Comparison of ENCODE assay signal across 8 cellular contexts in genomic region chr7:815284-816216, GRCh38. TPM values are rescaled to one million over a fixed set of nuclear protein-coding genes. Genes with fewer than 3 reads are reported as not detected.
DNase-seq lines count a peak whose midpoint lies in the region; ATAC-seq and TF ChIP-seq lines count a peak whose summit lies in the region.

No MANE protein-coding gene starts in this region.

- H3K9me3 ChIP-seq in DOHH2 (ENCODE audit: control insufficient read depth, insufficient read depth, low read length) = no peaks in the 10 kb centered on the region; the same call in 1 of the 2 replicates
- no peaks in the 10 kb centered on the region for H3K9me3 ChIP-seq in sigmoid colon

- H3K4me1 Mint-ChIP-seq in activated T-cell treated with anti-CD3 and anti-CD28 coated beads, Interleukin-2, amount 50 U/mL, for 4 hours (ENCODE audit: low read depth) = peaks cover 53% of the 10 kb centered on the region

- H3K4me2 ChIP-seq in DOHH2 (ENCODE audit: low read length) = peak overlapping the region; percentile 90

- no peaks in the 10 kb centered on the region for H3K27me3 Mint-ChIP-seq in activated T-cell treated with anti-CD3 and anti-CD28 coated beads, Interleukin-2, amount 50 U/mL, for 4 hours (ENCODE audit: low read depth)

- peaks cover 18% of the 10 kb centered on the region for H4K20me1 ChIP-seq in DOHH2 (ENCODE audit: control insufficient read depth, insufficient read depth, low read depth, low read length)

- no peaks in the 10 kb centered on the region; the same call in 1 of the 2 replicates for H3F3A ChIP-seq in DOHH2 (ENCODE audit: control insufficient read depth, insufficient read depth)

- TF ChIP-seq CTCF in DOHH2 (IDR thresholded peaks at IDR 0.05; ENCODE audit: low read depth, low read length, poor library complexity, severe bottlenecking) (no peak), NB4 (IDR thresholded peaks at IDR 0.05; ENCODE audit: low read depth, low read length) (no peak), sigmoid colon (IDR thresholded peaks at IDR 0.05) (no peak)

- H3K4me3 ChIP-seq in DOHH2 (ENCODE audit: low read length) (peak overlapping the region; percentile 72), NB4 (ENCODE audit: low read depth, low read length) (no peak overlapping the region), sigmoid colon (peak overlapping the region; percentile 23 to 94 (median 84))

- no peaks in the 10 kb centered on the region for H3K9me3 Mint-ChIP-seq in activated T-cell treated with anti-CD3 and anti-CD28 coated beads, Interleukin-2, amount 50 U/mL, for 4 hours

- H3K27me3 ChIP-seq in DOHH2 (ENCODE audit: control insufficient read depth, low read length) (peaks cover 28% of the 10 kb centered on the region), sigmoid colon (no peaks in the 10 kb centered on the region)

- H3K27ac ChIP-seq in DOHH2 (ENCODE audit: low read depth, low read length) = no peak overlapping the region
- H3K27ac ChIP-seq in sigmoid colon = peak overlapping the region; percentile 84 to 99 (median 92)

- TF ChIP-seq EP300 in sigmoid colon (IDR thresholded peaks at IDR 0.05) = no peak

- peak; percentile 50 for DNase-seq in NB4 (ENCODE audit: low read depth)
- DNase-seq in activated T-cell treated with anti-CD3 and anti-CD28 coated beads, Interleukin-2, amount 50 U/mL, for 4 hours = no peak
- peak; percentile 37 for DNase-seq in left cardiac atrium
- peak; percentile 74 for DNase-seq in sigmoid colon
- DNase-seq in globus pallidus (ENCODE audit: low spot score) = no peak
- no peak for DNase-seq in KG1 (lab: John Stamatoyannopoulos, UW)

- intact Hi-C loops in left cardiac atrium (cut with DNase I) (no loop called here), sigmoid colon (cut with DNase I) (loop anchor here (10.0 kb wide), 1 partner anchor 139 kb away; the partner anchor contains the start of gene ADAP1)

- peaks cover 39% of the 10 kb centered on the region for H3K79me2 ChIP-seq in DOHH2 (ENCODE audit: control insufficient read depth, low read length)

- H3K4me1 ChIP-seq in DOHH2 (ENCODE audit: control insufficient read depth, low read length) (peaks cover 49% of the 10 kb centered on the region), sigmoid colon (peaks cover 0 to 67% (median 53%) of the 10 kb centered on the region in 4 donors)

- H3K4me3 Mint-ChIP-seq in activated T-cell treated with anti-CD3 and anti-CD28 coated beads, Interleukin-2, amount 50 U/mL, for 4 hours = peak overlapping the region; percentile 77

- ATAC-seq in activated T-cell treated with anti-CD3 and anti-CD28 coated beads, Interleukin-2, amount 50 U/mL, for 4 hours = no peak
- ATAC-seq in left cardiac atrium (peak in 1 of 2 donors; percentile 7), HG02678 (IDR thresholded peaks at IDR 0.05; ENCODE audit: unreplicated experiment) (no peak)

- H3K36me3 Mint-ChIP-seq in activated T-cell treated with anti-CD3 and anti-CD28 coated beads, Interleukin-2, amount 50 U/mL, for 4 hours (ENCODE audit: insufficient read depth) = peaks cover 7% of the 10 kb centered on the region

- H3K36me3 ChIP-seq in DOHH2 (ENCODE audit: control insufficient read depth, low read length) (peaks cover 11% of the 10 kb centered on the region), sigmoid colon (no peaks in the 10 kb centered on the region)

- no peaks in the 10 kb centered on the region for H3K9me2 ChIP-seq in DOHH2 (replicated peaks; ENCODE audit: control insufficient read depth, low read length)

- 9% methylated on average over 56 of the region's 56 CpGs for WGBS in sigmoid colon, 2 donors

- no peak for TF ChIP-seq POLR2A in NB4 (IDR thresholded peaks at IDR 0.05; ENCODE audit: extremely low read depth, insufficient read length)
- TF ChIP-seq POLR2A in sigmoid colon (IDR thresholded peaks at IDR 0.05) = no peak

RNA-seq across cellular contexts. Expression of gene SUN1, which starts 16.7 kb away (rescaled TPM):
- total RNA-seq in activated T-cell treated with anti-CD3 and anti-CD28 coated beads, Interleukin-2, amount 50 U/mL, for 4 hours = 10 to 100 TPM; 61.5 to 69.1 (median 63.0) TPM
- total RNA-seq in left cardiac atrium = 100 to 1,000 TPM; 124 to 136 TPM
- total RNA-seq in sigmoid colon = 100 to 1,000 TPM; 108 to 130 (median 119) TPM
- 10 to 100 TPM; 23.4 to 71.0 (median 30.1) TPM for polyA plus RNA-seq in sigmoid colon

Comparison
In these comparisons a context has a peak if more than half of its experiments do, and no peak if none do; other contexts are left out.
1. DNase-seq: peak in NB4 (single experiment), left cardiac atrium (single experiment) and sigmoid colon (single experiment); none in activated T-cell treated with anti-CD3 and anti-CD28 coated beads, Interleukin-2, amount 50 U/mL, for 4 hours (single experiment), globus pallidus (single experiment) and KG1 (single experiment).